Comparison of ENCODE assay signal across 8 cellular contexts in the genomic region with DNA sequence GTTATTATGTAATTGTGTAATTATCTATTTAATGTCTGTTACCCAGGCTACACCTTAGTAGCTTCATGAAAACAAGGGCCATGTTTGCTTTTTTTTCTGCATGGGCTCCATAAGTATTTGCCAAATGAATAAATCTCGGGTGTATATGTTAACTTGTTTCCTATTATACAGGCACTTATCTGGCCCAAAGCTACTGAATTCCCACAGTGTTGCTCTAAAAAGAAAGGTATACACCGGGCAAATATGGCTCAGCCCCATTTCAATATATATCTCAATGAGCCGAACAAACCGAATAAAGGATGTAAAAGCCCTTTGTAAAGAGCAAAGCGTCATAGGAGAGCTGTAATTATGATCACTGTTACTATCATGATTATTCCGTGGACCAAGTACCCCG. TPM values are rescaled to one million over a fixed set of nuclear protein-coding genes. Genes with fewer than 3 reads are reported as not detected.
DNase-seq lines count a peak whose midpoint lies in the region; ATAC-seq and TF ChIP-seq lines count a peak whose summit lies in the region.

No MANE protein-coding gene starts in this region.

- H3K9me3 ChIP-seq in WERI-Rb-1 (ENCODE audit: severe bottlenecking) (no peaks in the 10 kb centered on the region), iPS DF 6.9 (ENCODE audit: control insufficient read depth, insufficient read depth, low read length) (no peaks in the 10 kb centered on the region)

- peak overlapping the region; percentile 74 for H3K4me3 ChIP-seq in WERI-Rb-1 (ENCODE audit: low read depth, low read length)
- peak overlapping the region; percentile 56; the same call in 1 of the 2 replicates for H3K4me3 ChIP-seq in iPS DF 6.9 (ENCODE audit: low read length)

- peak overlapping the region; percentile 94 for H3K4me3 Mint-ChIP-seq in activated CD4-positive, alpha-beta T cell treated with anti-CD3 and anti-CD28 coated beads, Interleukin-2, amount 10 ng/mL, durations not matched to agents 24 days and 14 days
- H3K4me3 Mint-ChIP-seq in stimulated activated naive B cell treated with anti-CD40 and anti-IgM and Interleukin-4, amounts not matched to agents 10 μg/mL and 1 μg/mL and 100 μg/mL, for 72 hours, result peak overlapping the region; percentile 98

- intact Hi-C loops in activated CD4-positive, alpha-beta T cell treated with anti-CD3 and anti-CD28 coated beads, Interleukin-2, amount 10 ng/mL, durations not matched to agents 24 days and 14 days (cut with micrococcal nuclease), result loop anchor here (2.0 to 5.0 kb wide), 7 partner anchors 16 to 1244 kb away; partner anchors contain the start of gene BMP2K

- H3K27me3 ChIP-seq in WERI-Rb-1 (ENCODE audit: insufficient read depth, low read depth, severe bottlenecking), result no peaks in the 10 kb centered on the region
- no peaks in the 10 kb centered on the region; the same call in 1 of the 2 replicates for H3K27me3 ChIP-seq in iPS DF 6.9 (ENCODE audit: control insufficient read depth, insufficient read depth, low read length)

- DNase-seq in activated CD4-positive, alpha-beta T cell treated with anti-CD3 and anti-CD28 coated beads, Interleukin-2, amount 10 ng/mL, durations not matched to agents 24 days and 14 days, result peak; percentile 59
- no peak for DNase-seq in activated CD4-positive, alpha-beta T cell treated with anti-CD3 and anti-CD28 coated beads for 4 hours
- DNase-seq in WERI-Rb-1 (no peak), iPS DF 6.9 (ENCODE audit: low read depth, low spot score) (no peak), NCI-H345 (lab: John Stamatoyannopoulos, UW) (no peak), AG08395 (ENCODE audit: low spot score) (no peak)
- DNase-seq in stimulated activated naive B cell treated with anti-CD40 and anti-IgM and Interleukin-4, amounts not matched to agents 10 μg/mL and 1 μg/mL and 100 μg/mL, for 72 hours, result no peak
- no peak for DNase-seq in stimulated activated CD4-positive, alpha-beta T cell treated with anti-CD3 and anti-CD28 coated beads, Interleukin-12 subunit alpha, Interleukin-12 subunit beta, amount 100 ng/mL, for 4 hours

- H3K4me1 ChIP-seq in iPS DF 6.9 (ENCODE audit: control insufficient read depth, insufficient read depth, low read length), result peaks cover 6% of the 10 kb centered on the region

- peak in 1 of 2 donors; percentile 1 for ATAC-seq in stimulated activated naive B cell treated with anti-CD40 and anti-IgM and Interleukin-4, amounts not matched to agents 10 μg/mL and 1 μg/mL and 100 μg/mL, for 72 hours (replicated peaks)

- H3K27ac Mint-ChIP-seq in activated CD4-positive, alpha-beta T cell treated with anti-CD3 and anti-CD28 coated beads, Interleukin-2, amount 10 ng/mL, durations not matched to agents 24 days and 14 days, result peak overlapping the region; percentile 85
- peak overlapping the region; percentile 93 for H3K27ac Mint-ChIP-seq in stimulated activated naive B cell treated with anti-CD40 and anti-IgM and Interleukin-4, amounts not matched to agents 10 μg/mL and 1 μg/mL and 100 μg/mL, for 72 hours

- peaks cover 15% of the 10 kb centered on the region for H3K36me3 Mint-ChIP-seq in activated CD4-positive, alpha-beta T cell treated with anti-CD3 and anti-CD28 coated beads, Interleukin-2, amount 10 ng/mL, durations not matched to agents 24 days and 14 days (ENCODE audit: low read depth)
- H3K36me3 Mint-ChIP-seq in stimulated activated naive B cell treated with anti-CD40 and anti-IgM and Interleukin-4, amounts not matched to agents 10 μg/mL and 1 μg/mL and 100 μg/mL, for 72 hours, result peaks cover 2 to 6% of the 10 kb centered on the region in 2 donors

- H3K27me3 Mint-ChIP-seq in activated CD4-positive, alpha-beta T cell treated with anti-CD3 and anti-CD28 coated beads, Interleukin-2, amount 10 ng/mL, durations not matched to agents 24 days and 14 days, result peaks cover 10% of the 10 kb centered on the region
- H3K27me3 Mint-ChIP-seq in stimulated activated naive B cell treated with anti-CD40 and anti-IgM and Interleukin-4, amounts not matched to agents 10 μg/mL and 1 μg/mL and 100 μg/mL, for 72 hours, result no peaks in the 10 kb centered on the region

- H3K36me3 ChIP-seq in WERI-Rb-1, result peaks cover 23% of the 10 kb centered on the region
- no peaks in the 10 kb centered on the region for H3K36me3 ChIP-seq in iPS DF 6.9 (ENCODE audit: control insufficient read depth, insufficient read depth, low read length)

- WGBS in iPS DF 6.9 (ENCODE audit: insufficient coverage, insufficient read length), result no CpG with 5 or more reads among the region's 7 CpGs

- H3K9me3 Mint-ChIP-seq in activated CD4-positive, alpha-beta T cell treated with anti-CD3 and anti-CD28 coated beads, Interleukin-2, amount 10 ng/mL, durations not matched to agents 24 days and 14 days, result no peaks in the 10 kb centered on the region
- H3K9me3 Mint-ChIP-seq in stimulated activated naive B cell treated with anti-CD40 and anti-IgM and Interleukin-4, amounts not matched to agents 10 μg/mL and 1 μg/mL and 100 μg/mL, for 72 hours, result no peaks in the 10 kb centered on the region

- TF ChIP-seq CTCF in WERI-Rb-1 (IDR thresholded peaks at IDR 0.05; ENCODE audit: low read depth, low read length), result no peak

- H3K27ac ChIP-seq in WERI-Rb-1 (no peak overlapping the region), iPS DF 6.9 (ENCODE audit: low read length) (no peak overlapping the region)

- peaks cover 37% of the 10 kb centered on the region for H3K4me1 Mint-ChIP-seq in activated CD4-positive, alpha-beta T cell treated with anti-CD3 and anti-CD28 coated beads, Interleukin-2, amount 10 ng/mL, durations not matched to agents 24 days and 14 days
- peaks cover 6 to 14% of the 10 kb centered on the region in 2 donors for H3K4me1 Mint-ChIP-seq in stimulated activated naive B cell treated with anti-CD40 and anti-IgM and Interleukin-4, amounts not matched to agents 10 μg/mL and 1 μg/mL and 100 μg/mL, for 72 hours

RNA-seq across cellular contexts. Expression of gene PAQR3, which starts 0.8 kb away (rescaled TPM):
- 14.1 and 14.9 TPM in 2 replicates for total RNA-seq in activated CD4-positive, alpha-beta T cell treated with anti-CD3 and anti-CD28 coated beads, Interleukin-2, amount 10 ng/mL, durations not matched to agents 24 days and 14 days
